ENCODE assay signal across 25 cellular contexts in the genomic region with DNA sequence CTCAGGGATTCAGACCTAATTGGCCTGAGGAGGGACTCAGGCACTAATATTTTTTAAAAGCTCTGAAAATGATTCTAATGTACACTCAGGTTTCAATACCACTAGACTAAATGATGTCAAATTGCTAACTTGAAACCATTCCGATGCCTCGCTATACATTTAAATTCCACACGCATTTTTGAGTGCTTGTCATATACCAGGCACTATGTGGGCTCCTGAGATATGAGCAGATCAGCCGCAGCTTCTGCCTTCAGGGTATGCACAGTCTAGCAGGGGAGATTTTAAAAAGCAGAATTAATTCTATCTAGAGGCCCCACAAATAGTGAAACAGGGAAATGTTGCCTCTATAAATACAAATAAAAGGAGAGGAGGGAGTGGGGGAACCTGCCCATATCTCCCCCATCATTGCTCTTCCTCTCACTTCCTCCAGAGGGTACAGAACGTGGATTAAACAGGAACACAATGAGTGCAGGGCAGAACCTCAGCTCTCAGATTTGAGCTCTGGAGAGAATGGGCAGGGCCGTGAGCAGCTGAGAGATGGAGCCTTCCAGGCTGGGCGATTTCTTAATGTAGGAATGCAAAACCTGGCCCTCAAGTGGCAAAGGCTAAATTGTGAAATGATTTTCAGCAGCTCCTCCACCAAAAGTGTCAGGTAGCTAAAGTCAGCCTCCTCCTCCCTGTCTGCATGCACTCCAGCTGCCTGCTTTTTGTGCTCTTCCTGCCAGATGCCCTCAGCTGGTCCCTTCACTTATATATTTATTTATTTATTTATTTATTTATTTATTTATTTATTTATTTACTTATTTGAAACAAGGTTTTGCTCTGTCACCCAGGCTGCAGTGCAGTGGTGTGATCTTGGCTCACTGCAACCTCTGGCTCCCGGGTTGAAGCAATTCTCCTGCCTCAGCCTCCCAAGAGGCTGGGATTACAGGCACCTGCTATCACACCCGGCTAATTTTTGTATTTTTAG. TPM values are rescaled to one million over a fixed set of nuclear protein-coding genes. Genes with fewer than 3 reads are reported as not detected.
DNase-seq lines count a peak whose midpoint lies in the region; ATAC-seq and TF ChIP-seq lines count a peak whose summit lies in the region.
"Had no signal": no experiment of that assay in that cellular context is flagged by ENCODE, and none has a peak within 500 bp of the region (broad histone marks: within the 10 kb centered on the region; RNA-seq: fewer than 3 reads in every experiment).

No MANE protein-coding gene starts in this region.

- H3K4me3 Mint-ChIP-seq in WTC11: no peak overlapping the region
- no peak overlapping the region for H3K4me3 Mint-ChIP-seq in naive thymus-derived CD8-positive, alpha-beta T cell
- no peak overlapping the region for H3K4me3 Mint-ChIP-seq in activated naive CD8-positive, alpha-beta T cell treated with anti-CD3 and anti-CD28 coated beads for 36 hours
- H3K4me3 Mint-ChIP-seq: immature natural killer cell had no signal

- no peaks in the 10 kb centered on the region for H3K27me3 Mint-ChIP-seq in WTC11 (ENCODE audit: low read depth)
- no peaks in the 10 kb centered on the region for H3K27me3 Mint-ChIP-seq in naive thymus-derived CD8-positive, alpha-beta T cell
- no peaks in the 10 kb centered on the region for H3K27me3 Mint-ChIP-seq in activated naive CD8-positive, alpha-beta T cell treated with anti-CD3 and anti-CD28 coated beads for 36 hours

- CTCF ChIA-PET in HEK293 (lab: Yijun Ruan, JAX): interaction anchor here (0.5 to 8.0 kb wide), 16 partner anchors 14 to 606 kb away, joined by 3 to 272 read pairs (median 3); no protein-coding TSS in a partner anchor
- CTCF ChIA-PET in WTC11 (lab: Charles Lee): interaction anchor here (0.8 to 5.6 kb wide), 11 partner anchors 15 to 505 kb away, joined by 3 to 62 read pairs (median 5); partner anchors contain the start of gene LBH

- ATAC-seq in WTC11: peak; percentile 21
- no peak for ATAC-seq in naive thymus-derived CD8-positive, alpha-beta T cell
- ATAC-seq in GM19467 (IDR thresholded peaks at IDR 0.05; ENCODE audit: unreplicated experiment): no peak
- no peak for ATAC-seq in HG02938 (IDR thresholded peaks at IDR 0.05; ENCODE audit: unreplicated experiment)
- ATAC-seq: heart right ventricle had no signal

- TF ChIP-seq CTCF in HEK293 (tag by site-specific recombination; IDR thresholded peaks at IDR 0.05) (no peak), WTC11 (IDR thresholded peaks at IDR 0.05) (no peak)

- no peaks in the 10 kb centered on the region for H3K36me3 ChIP-seq in HEK293 (ENCODE audit: control insufficient read depth in 2 of 2, insufficient read depth in 1 of 2, low read length in 2 of 2)
- H3K36me3 ChIP-seq: adrenal gland, breast epithelium, heart right ventricle, WERI-Rb-1 had no signal

- H3K27ac ChIP-seq in HEK293 (ENCODE audit: extremely low read depth, low read depth, low read length): no peak overlapping the region
- H3K27ac ChIP-seq: adrenal gland, breast epithelium, heart right ventricle, HL-60, WERI-Rb-1 had no signal

- no peaks in the 10 kb centered on the region for H3K4me1 ChIP-seq in HEK293 (ENCODE audit: control insufficient read depth, insufficient read depth, low read length)
- H3K4me1 ChIP-seq: adrenal gland, breast epithelium had no signal

- peaks cover 6% of the 10 kb centered on the region for H3K4me1 Mint-ChIP-seq in WTC11
- peaks cover 16 to 26% (median 23%) of the 10 kb centered on the region in 4 donors for H3K4me1 Mint-ChIP-seq in naive thymus-derived CD8-positive, alpha-beta T cell
- peaks cover 19% of the 10 kb centered on the region for H3K4me1 Mint-ChIP-seq in activated naive CD8-positive, alpha-beta T cell treated with anti-CD3 and anti-CD28 coated beads for 36 hours

- H3K27ac Mint-ChIP-seq in WTC11: no peak overlapping the region
- H3K27ac Mint-ChIP-seq in naive thymus-derived CD8-positive, alpha-beta T cell: peak overlapping the region in 6 of 10 donors; percentile 3 to 57 (median 33)
- H3K27ac Mint-ChIP-seq in activated naive CD8-positive, alpha-beta T cell treated with anti-CD3 and anti-CD28 coated beads for 36 hours: no peak overlapping the region
- H3K27ac Mint-ChIP-seq: immature natural killer cell had no signal

- DNase-seq in DMS79 treated with DMSO at 0.1 percent for 48 hours (lab: John Stamatoyannopoulos, UW): peak; percentile 10
- DNase-seq in DMS79 (lab: John Stamatoyannopoulos, UW): no peak
- no peak for DNase-seq in WTC11 (ENCODE audit: low spot score)
- no peak for DNase-seq in naive thymus-derived CD8-positive, alpha-beta T cell
- DNase-seq in activated naive CD8-positive, alpha-beta T cell treated with anti-CD3 and anti-CD28 coated beads for 36 hours: no peak
- DNase-seq: 8988T; activated effector memory CD4-positive, alpha-beta T cell treated with anti-CD3 and anti-CD28 coated beads, Interleukin-2, amount 50 U/mL, for 16 hours; adrenal gland; C1 segment of cervical spinal cord; cortex of kidney; GF-D8; GOT3; heart right ventricle; immature natural killer cell; NCI-H1930; NCI-H524 treated with DMSO at 0.1 percent for 48 hours; SHP77; stimulated activated CD4-positive, alpha-beta T cell treated with anti-CD3 and anti-CD28 coated beads, Interleukin-15, amount 100 ng/mL, for 24 hours; T-helper 1 cell; WERI-Rb-1 had no signal

- H3K9me3 Mint-ChIP-seq in WTC11: no peaks in the 10 kb centered on the region
- no peaks in the 10 kb centered on the region for H3K9me3 Mint-ChIP-seq in naive thymus-derived CD8-positive, alpha-beta T cell
- H3K9me3 Mint-ChIP-seq in activated naive CD8-positive, alpha-beta T cell treated with anti-CD3 and anti-CD28 coated beads for 36 hours: no peaks in the 10 kb centered on the region
- H3K9me3 Mint-ChIP-seq: immature natural killer cell had no signal

- H3K36me3 Mint-ChIP-seq in WTC11: no peaks in the 10 kb centered on the region
- no peaks in the 10 kb centered on the region for H3K36me3 Mint-ChIP-seq in naive thymus-derived CD8-positive, alpha-beta T cell
- no peaks in the 10 kb centered on the region for H3K36me3 Mint-ChIP-seq in activated naive CD8-positive, alpha-beta T cell treated with anti-CD3 and anti-CD28 coated beads for 36 hours
- H3K36me3 Mint-ChIP-seq: immature natural killer cell had no signal

- H3K4me3 ChIP-seq in HEK293 (ENCODE audit: low read depth, low read length): no peak overlapping the region
- H3K4me3 ChIP-seq: adrenal gland, breast epithelium, heart right ventricle had no signal

- POLR2A ChIA-PET in HEK293 (lab: Yijun Ruan, JAX): interaction anchor here (2.8 kb wide), 1 partner anchor 27 kb away, joined by 11 read pairs; no protein-coding TSS in a partner anchor
- POLR2A ChIA-PET in WTC11 (lab: Charles Lee): no interaction called here
- POLR2A ChIA-PET in naive thymus-derived CD8-positive, alpha-beta T cell (lab: Charles Lee): interaction anchor here (0.6 to 9.8 kb wide), 5 partner anchors 27 to 55 kb away, joined by 3 to 323 read pairs (median 4); partner anchors contain the start of gene LBH

- H3K9me3 ChIP-seq in HEK293 (ENCODE audit: control insufficient read depth, insufficient read depth, low read depth, low read length): no peaks in the 10 kb centered on the region
- H3K9me3 ChIP-seq: adrenal gland, breast epithelium, heart right ventricle had no signal

TF ChIP-seq in HEK293, 187 proteins besides CTCF, POLR2A, EP300 and RAD21 (continues in another document):
- TF ChIP-seq ZNF423 (tag by site-specific recombination; IDR thresholded peaks at IDR 0.05) (no peak), KLF8 (tag by site-specific recombination; IDR thresholded peaks at IDR 0.05) (no peak), ELK4 (IDR thresholded peaks at IDR 0.05; ENCODE audit: borderline replicate concordance, low read depth, low read length) (no peak), ZNF426 (tag by site-specific recombination; IDR thresholded peaks at IDR 0.05) (peak; percentile 57)

TF ChIP-seq in WTC11, 78 proteins besides CTCF, POLR2A, EP300 and RAD21:
- TF ChIP-seq, protein P1, sequence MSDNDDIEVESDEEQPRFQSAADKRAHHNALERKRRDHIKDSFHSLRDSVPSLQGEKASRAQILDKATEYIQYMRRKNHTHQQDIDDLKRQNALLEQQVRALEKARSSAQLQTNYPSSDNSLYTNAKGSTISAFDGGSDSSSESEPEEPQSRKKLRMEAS (CRISPR knock-in tag; IDR thresholded peaks at IDR 0.05): no peak
- TF ChIP-seq SMAD3 (CRISPR knock-in tag; IDR thresholded peaks at IDR 0.05; ENCODE audit: borderline replicate concordance) (no peak), PRRX2 (CRISPR knock-in tag; IDR thresholded peaks at IDR 0.05) (no peak), ZSCAN18 (CRISPR knock-in tag; IDR thresholded peaks at IDR 0.05) (no peak)

RNA-seq across cellular contexts. Expression of gene LBH, which starts 24.6 kb away (rescaled TPM):
- 30.8 to 47.3 TPM (median 34.7 TPM) in 3 replicates for total RNA-seq in WTC11 (2021)
- total RNA-seq in naive thymus-derived CD8-positive, alpha-beta T cell: 100 to 1,000 TPM; 537 to 573 TPM
- polyA plus RNA-seq in naive thymus-derived CD8-positive, alpha-beta T cell: 100 to 1,000 TPM; 243 to 356 (median 307) TPM
- total RNA-seq in activated naive CD8-positive, alpha-beta T cell treated with anti-CD3 and anti-CD28 coated beads for 36 hours: 10 to 100 TPM; 85.0 to 89.2 TPM

RNA-seq across cellular contexts. Expression of gene YPEL5, which starts 59.9 kb away (rescaled TPM):
- 25.3 to 27.3 TPM (median 26.5 TPM) in 3 replicates for total RNA-seq in WTC11 (2021)
- total RNA-seq in naive thymus-derived CD8-positive, alpha-beta T cell: 100 to 1,000 TPM in 1 of 2 experiments, 10 to 100 TPM in 1; 99.8 to 106 TPM
- polyA plus RNA-seq in naive thymus-derived CD8-positive, alpha-beta T cell: 100 to 1,000 TPM in 2 of 3 donors, 10 to 100 TPM in 1; 88.3 to 155 (median 103) TPM
- total RNA-seq in activated naive CD8-positive, alpha-beta T cell treated with anti-CD3 and anti-CD28 coated beads for 36 hours: 10 to 100 TPM; 25.4 to 27.6 TPM

Comparison
In these comparisons a context has a peak if more than half of its experiments do, and no peak if none do; other contexts are left out.
1. H3K27ac Mint-ChIP-seq: peak in naive thymus-derived CD8-positive, alpha-beta T cell (6 of 10); none in WTC11 (single experiment) and activated naive CD8-positive, alpha-beta T cell treated with anti-CD3 and anti-CD28 coated beads for 36 hours (single experiment).
2. RNA of gene LBH, which starts 24.6 kb away (total RNA-seq): 537 to 573 TPM in naive thymus-derived CD8-positive, alpha-beta T cell; 85.0 to 89.2 TPM in activated naive CD8-positive, alpha-beta T cell treated with anti-CD3 and anti-CD28 coated beads for 36 hours and 30.8 to 47.3 TPM in WTC11; every median in the first group is over 4 times any median in the second.